In genomic region chr5:94691947-94692346, GRCh38 we compare ENCODE assay signal across 12 cellular contexts.
DNase-seq lines count a peak whose midpoint lies in the region; ATAC-seq, FAIRE-seq and TF ChIP-seq lines count a peak whose summit lies in the region.
"Had no signal": no experiment of that assay in that cellular context is flagged by ENCODE, and none has a peak within 500 bp of the region (broad histone marks: within the 10 kb centered on the region; RNA-seq: fewer than 3 reads in every experiment).

No MANE protein-coding gene starts in this region.

- H3F3A ChIP-seq in GM23248 (ENCODE audit: insufficient read depth): peaks cover 18% of the 10 kb centered on the region

- no peak overlapping the region for H3K9ac ChIP-seq in GM23248
- H3K9ac ChIP-seq: parathyroid adenoma had no signal

- FAIRE-seq in bronchial epithelial cell (lab: Jason Lieb, UNC): no peak

- DNase-seq in GM23248: peak; percentile 78
- peak; percentile 43 to 81 for DNase-seq in NCI-H446 (lab: John Stamatoyannopoulos, UW)
- peak; percentile 61 for DNase-seq in bronchial epithelial cell (ENCODE audit: low read depth)
- peak; percentile 25 for DNase-seq in midbrain (lab: John Stamatoyannopoulos, UW)
- no peak for DNase-seq in NCI-H526 treated with DMSO at 0.1 percent for 48 hours (lab: John Stamatoyannopoulos, UW)
- DNase-seq in activated T-cell treated with anti-CD3 and anti-CD28 coated beads, Interleukin-2, amount 50 U/mL, for 1 hour: no peak
- DNase-seq in activated CD4-positive, alpha-beta T cell treated with anti-CD3 and anti-CD28 coated beads, Interleukin-2, amount 50 U/mL, for 4 hours: no peak
- DNase-seq: activated naive CD8-positive, alpha-beta T cell treated with anti-CD3 and anti-CD28 coated beads, Interleukin-2, amount 10 ng/mL, durations not matched to agents 7 days and 5 days; NCI-H2171 treated with DMSO at 0.1 percent for 48 hours; stimulated activated CD8-positive, alpha-beta memory T cell treated with anti-CD3 and anti-CD28 coated beads, Interleukin-4, amount 100 ng/mL, for 48 hours had no signal

- H3K4me3 ChIP-seq in GM23248: no peak overlapping the region
- no peak overlapping the region for H3K4me3 ChIP-seq in bronchial epithelial cell (ENCODE audit: low read depth, low read length)

- no peaks in the 10 kb centered on the region for H3K36me3 ChIP-seq in GM23248 (ENCODE audit: low read depth)
- no peaks in the 10 kb centered on the region for H3K36me3 ChIP-seq in bronchial epithelial cell (ENCODE audit: control insufficient read depth, insufficient read depth, low read length)

- no peaks in the 10 kb centered on the region for H3K79me2 ChIP-seq in GM23248 (ENCODE audit: insufficient read depth)
- H3K79me2 ChIP-seq: parathyroid adenoma had no signal

- no peak for TF ChIP-seq CTCF in bronchial epithelial cell (IDR thresholded peaks at IDR 0.05; ENCODE audit: insufficient read depth, low read length, severe bottlenecking)

- no peak overlapping the region for H2AFZ ChIP-seq in GM23248
- H2AFZ ChIP-seq: parathyroid adenoma had no signal

- 21 to 31% methylated on average over 4 of the region's 4 CpGs for WGBS in GM23248 (ENCODE audit: low coverage in 1 of 2, low lambda C conversion rate in 2 of 2, missing lambda C conversion rate in 2 of 2), 2 experiments

- in situ Hi-C loops in GM23248 (cut with MboI): no loop called here

- no peaks in the 10 kb centered on the region for H3K9me3 ChIP-seq in GM23248 (ENCODE audit: low read depth)

- H3K27me3 ChIP-seq in GM23248 (replicated peaks; ENCODE audit: insufficient read depth) (no peaks in the 10 kb centered on the region), bronchial epithelial cell (ENCODE audit: control insufficient read depth, insufficient read depth, low read length) (no peaks in the 10 kb centered on the region)

- peak overlapping the region; percentile 10 for H3K4me2 ChIP-seq in GM23248 (ENCODE audit: unreplicated experiment)

- ATAC-seq in GM21717 (IDR thresholded peaks at IDR 0.05; ENCODE audit: unreplicated experiment): no peak

- peaks cover 40% of the 10 kb centered on the region for H3K4me1 ChIP-seq in GM23248 (ENCODE audit: insufficient read depth)
- H3K4me1 ChIP-seq: parathyroid adenoma had no signal

- H3K27ac ChIP-seq in GM23248: no peak overlapping the region
- H3K27ac ChIP-seq: parathyroid adenoma had no signal

- H3K9me2 ChIP-seq in GM23248 (ENCODE audit: insufficient read depth): no peaks in the 10 kb centered on the region

- H4K20me1 ChIP-seq in GM23248 (ENCODE audit: insufficient read depth): no peaks in the 10 kb centered on the region

Comparison
In these comparisons a context has a peak if more than half of its experiments do, and no peak if none do; other contexts are left out.
1. DNase-seq: peak in GM23248 (single experiment), NCI-H446 (2 of 2), bronchial epithelial cell (single experiment) and midbrain (single experiment); none in NCI-H526 treated with DMSO at 0.1 percent for 48 hours (single experiment), activated T-cell treated with anti-CD3 and anti-CD28 coated beads, Interleukin-2, amount 50 U/mL, for 1 hour (single experiment) and activated CD4-positive, alpha-beta T cell treated with anti-CD3 and anti-CD28 coated beads, Interleukin-2, amount 50 U/mL, for 4 hours (0 of 2).